Comparison of ENCODE assay signal across 1 cellular context in the genomic region with DNA sequence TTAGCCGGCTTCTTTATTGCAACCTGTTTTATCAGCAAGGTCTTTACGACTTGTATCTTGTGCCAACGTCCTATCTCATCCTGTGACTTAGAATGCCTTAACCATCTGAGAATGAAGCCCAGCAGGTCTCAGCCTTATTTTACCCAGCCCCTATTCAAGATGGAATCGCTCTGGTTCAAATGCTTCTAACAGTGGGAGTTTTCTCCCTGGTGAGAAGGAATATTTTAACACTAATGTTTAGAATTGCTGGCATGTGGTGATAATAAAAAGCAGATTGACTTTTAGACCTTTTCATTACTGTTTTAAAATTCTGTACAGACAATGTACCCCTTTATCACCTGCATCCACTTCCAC.
TF ChIP-seq lines count a peak whose summit lies in the region.

No MANE protein-coding gene starts in this region.

TF ChIP-seq in endothelial cell of umbilical vein, 7 proteins besides CTCF, POLR2A, EP300 and RAD21:
- TF ChIP-seq EZH2 (IDR thresholded peaks at IDR 0.05; ENCODE audit: borderline replicate concordance, low read depth, low read length, severe bottlenecking): no peak
- TF ChIP-seq POLR2AphosphoS5 (IDR thresholded peaks at IDR 0.05; ENCODE audit: insufficient read depth, low read depth, low read length): no peak
- TF ChIP-seq JUN (IDR thresholded peaks at IDR 0.05; ENCODE audit: borderline replicate concordance, insufficient read depth, insufficient read length, low read depth): no peak
- no peak for TF ChIP-seq GATA2 (IDR thresholded peaks at IDR 0.05; ENCODE audit: insufficient read depth, insufficient read length, low read depth, low read length)
- no peak for TF ChIP-seq FOS (IDR thresholded peaks at IDR 0.05; ENCODE audit: borderline replicate concordance, insufficient read depth, low read length)
- TF ChIP-seq, protein P1, sequence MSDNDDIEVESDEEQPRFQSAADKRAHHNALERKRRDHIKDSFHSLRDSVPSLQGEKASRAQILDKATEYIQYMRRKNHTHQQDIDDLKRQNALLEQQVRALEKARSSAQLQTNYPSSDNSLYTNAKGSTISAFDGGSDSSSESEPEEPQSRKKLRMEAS (IDR thresholded peaks at IDR 0.05; ENCODE audit: insufficient read depth, insufficient read length): no peak
- TF ChIP-seq MYC (IDR thresholded peaks at IDR 0.05; ENCODE audit: low read depth, low read length): no peak
